14 cellular contexts compared by ENCODE assay signal in genomic region chr5:34735436-34736426, GRCh38.
A peak's percentile ranks its signal among the peaks of the same experiment; 100 is the strongest.
DNase-seq lines count a peak whose midpoint lies in the region; ATAC-seq and TF ChIP-seq lines count a peak whose summit lies in the region.
"Had no signal": no experiment of that assay in that cellular context is flagged by ENCODE, and none has a peak within 500 bp of the region (broad histone marks: within the 10 kb centered on the region; RNA-seq: fewer than 3 reads in every experiment).

No MANE protein-coding gene starts in this region.

- peak overlapping the region; percentile 20 for H3K27ac ChIP-seq in ACC112 (ENCODE audit: low read depth, low read length)
- no peak overlapping the region for H3K27ac ChIP-seq in HEK293 (ENCODE audit: extremely low read depth, low read depth, low read length)

- peaks cover 14% of the 10 kb centered on the region for H3K4me1 ChIP-seq in ACC112 (ENCODE audit: control insufficient read depth, insufficient read depth, low read length, unreplicated experiment)
- peaks cover 6% of the 10 kb centered on the region; the same call in 1 of the 2 replicates for H3K4me1 ChIP-seq in HEK293 (ENCODE audit: control insufficient read depth, insufficient read depth, low read length)

- H3K4me1 Mint-ChIP-seq in WTC11, result peaks cover 66% of the 10 kb centered on the region
- H3K4me1 Mint-ChIP-seq: activated naive CD4-positive, alpha-beta T cell treated with anti-CD3 and anti-CD28 coated beads, Interleukin-2, amount 10 ng/mL, durations not matched to agents 7 days and 5 days had no signal

- peaks cover 12% of the 10 kb centered on the region for H3K36me3 Mint-ChIP-seq in WTC11
- H3K36me3 Mint-ChIP-seq: activated naive CD4-positive, alpha-beta T cell treated with anti-CD3 and anti-CD28 coated beads, Interleukin-2, amount 10 ng/mL, durations not matched to agents 7 days and 5 days; IgD-negative memory B cell had no signal

- CTCF ChIA-PET in HEK293 (lab: Yijun Ruan, JAX), result interaction anchor here (0.6 to 1.1 kb wide), 2 partner anchors 15 to 183 kb away, joined by 3 read pairs; no protein-coding TSS in a partner anchor
- CTCF ChIA-PET in WTC11 (lab: Charles Lee), result interaction anchor here (0.8 to 1.1 kb wide), 2 partner anchors 32 to 50 kb away, joined by 3 read pairs; no protein-coding TSS in a partner anchor

- no peak overlapping the region for H3K4me3 Mint-ChIP-seq in WTC11
- H3K4me3 Mint-ChIP-seq: activated naive CD4-positive, alpha-beta T cell treated with anti-CD3 and anti-CD28 coated beads, Interleukin-2, amount 10 ng/mL, durations not matched to agents 7 days and 5 days had no signal

- no peaks in the 10 kb centered on the region for H3K27me3 Mint-ChIP-seq in WTC11 (ENCODE audit: low read depth)
- H3K27me3 Mint-ChIP-seq: IgD-negative memory B cell, progenitor cell of endocrine pancreas had no signal

- H2AFZ ChIP-seq in ACC112 (ENCODE audit: low read length, unreplicated experiment), result no peak overlapping the region

- no peak overlapping the region for H3K4me3 ChIP-seq in ACC112 (ENCODE audit: low read depth, low read length)
- H3K4me3 ChIP-seq in HEK293 (ENCODE audit: low read depth, low read length), result no peak overlapping the region
- H3K4me3 ChIP-seq: thoracic aorta had no signal

- POLR2A ChIA-PET in HEK293 (lab: Yijun Ruan, JAX), result no interaction called here
- POLR2A ChIA-PET in WTC11 (lab: Charles Lee), result no interaction called here

- H3K9me3 Mint-ChIP-seq in WTC11, result no peaks in the 10 kb centered on the region
- H3K9me3 Mint-ChIP-seq: activated naive CD4-positive, alpha-beta T cell treated with anti-CD3 and anti-CD28 coated beads, Interleukin-2, amount 10 ng/mL, durations not matched to agents 7 days and 5 days; IgD-negative memory B cell had no signal

- peaks cover 53% of the 10 kb centered on the region for H3K79me2 ChIP-seq in ACC112 (ENCODE audit: control insufficient read depth, insufficient read depth, low read length, unreplicated experiment)

- H3K27me3 ChIP-seq in ACC112 (ENCODE audit: insufficient read depth, low read length), result no peaks in the 10 kb centered on the region

- H3K27ac Mint-ChIP-seq in WTC11, result peak overlapping the region; percentile 67
- H3K27ac Mint-ChIP-seq: activated naive CD4-positive, alpha-beta T cell treated with anti-CD3 and anti-CD28 coated beads, Interleukin-2, amount 10 ng/mL, durations not matched to agents 7 days and 5 days; IgD-negative memory B cell; progenitor cell of endocrine pancreas had no signal

- DNase-seq in WTC11 (ENCODE audit: low spot score) (no peak), glomerular visceral epithelial cell (ENCODE audit: extremely low spot score) (peak; percentile 53)
- DNase-seq: activated naive CD4-positive, alpha-beta T cell treated with anti-CD3 and anti-CD28 coated beads, Interleukin-2, amount 10 ng/mL, durations not matched to agents 7 days and 5 days; NCI-H1436 treated with DMSO at 0.1 percent for 48 hours; NCI-H524 had no signal

- no peak for ATAC-seq in WTC11
- ATAC-seq in HG03159 (IDR thresholded peaks at IDR 0.05; ENCODE audit: unreplicated experiment), result no peak
- ATAC-seq in HG03439 (IDR thresholded peaks at IDR 0.05; ENCODE audit: unreplicated experiment), result no peak
- no peak for ATAC-seq in HG02870 (IDR thresholded peaks at IDR 0.05; ENCODE audit: unreplicated experiment)
- no peak for ATAC-seq in GM18519 (IDR thresholded peaks at IDR 0.05; ENCODE audit: low FRiP score, unreplicated experiment)

- no peaks in the 10 kb centered on the region for H3K9me3 ChIP-seq in HEK293 (ENCODE audit: control insufficient read depth, insufficient read depth, low read depth, low read length)
- H3K9me3 ChIP-seq: thoracic aorta had no signal

- TF ChIP-seq CTCF in HEK293 (tag by site-specific recombination; IDR thresholded peaks at IDR 0.05) (no peak), WTC11 (IDR thresholded peaks at IDR 0.05) (no peak)

- H3K36me3 ChIP-seq in ACC112 (ENCODE audit: insufficient read depth, low read length), result 0 out of 2 replicates have a peak, but pooled peaks cover 5% of the 10 kb centered on the region
- H3K36me3 ChIP-seq in HEK293 (ENCODE audit: control insufficient read depth in 2 of 2, insufficient read depth in 1 of 2, low read length in 2 of 2), result no peaks in the 10 kb centered on the region; a peak in 1 of 3 replicates
- H3K36me3 ChIP-seq: thoracic aorta had no signal

TF ChIP-seq in HEK293, 187 proteins besides CTCF, POLR2A, EP300 and RAD21:
- no peak for TF ChIP-seq ZNF292 (tag by site-specific recombination; IDR thresholded peaks at IDR 0.05; ENCODE audit: borderline replicate concordance, low read depth)
- TF ChIP-seq ZNF664 (tag by site-specific recombination; IDR thresholded peaks at IDR 0.05), result peak; percentile 75; the same call in 1 of the 2 replicates
- no peak for TF ChIP-seq ZNF670 (tag by site-specific recombination; IDR thresholded peaks at IDR 0.05; ENCODE audit: low read depth)
- peak; percentile 94 for TF ChIP-seq ZNF449 (tag by site-specific recombination; IDR thresholded peaks at IDR 0.05)
- peak; percentile 72 for TF ChIP-seq PRDM6 (tag by site-specific recombination; IDR thresholded peaks at IDR 0.05)
TF ChIP-seq in HEK293: peak in this region for 3.

TF ChIP-seq in WTC11, 78 proteins besides CTCF, POLR2A, EP300 and RAD21:
- TF ChIP-seq OVOL2 (CRISPR knock-in tag; IDR thresholded peaks at IDR 0.05; ENCODE audit: borderline replicate concordance), result no peak
- TF ChIP-seq SMAD4 (CRISPR knock-in tag; IDR thresholded peaks at IDR 0.05), result no peak
- TF ChIP-seq PREB (CRISPR knock-in tag; IDR thresholded peaks at IDR 0.05; ENCODE audit: borderline replicate concordance), result no peak
- no peak for TF ChIP-seq ATF3 (CRISPR knock-in tag; conservative IDR thresholded peaks at IDR 0.05)
- TF ChIP-seq ATF6 (CRISPR knock-in tag; IDR thresholded peaks at IDR 0.05), result no peak
- TF ChIP-seq CREB1 (CRISPR knock-in tag; IDR thresholded peaks at IDR 0.05), result no peak
